In the genomic region with DNA sequence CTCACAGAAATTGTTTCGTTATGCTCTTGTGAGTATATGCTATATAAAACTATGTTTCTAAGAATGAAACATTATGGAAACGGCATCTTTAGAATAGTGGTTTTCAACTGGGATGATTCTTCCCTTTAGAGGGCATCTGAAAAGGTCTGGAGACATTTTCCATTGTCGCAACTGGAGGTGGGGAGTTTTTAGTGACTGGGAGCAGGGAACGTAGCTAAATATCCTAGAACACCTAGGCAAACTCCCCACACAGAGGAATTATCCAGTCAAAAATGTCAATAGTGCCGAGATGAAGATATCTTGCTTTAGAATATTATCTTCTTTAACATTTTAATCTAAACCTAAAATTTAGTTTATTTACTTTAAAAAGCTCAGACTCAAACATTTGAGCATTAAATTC, we compare ENCODE assay signal across 28 cellular contexts.
"Had no signal": no experiment of that assay in that cellular context is flagged by ENCODE, and none has a peak within 500 bp of the region (broad histone marks: within the 10 kb centered on the region; RNA-seq: fewer than 3 reads in every experiment).

No MANE protein-coding gene starts in this region.

- FAIRE-seq: colon, endometrium, endothelial cell of umbilical vein, frontal cortex had no signal

- H3K9me3 ChIP-seq: colonic mucosa, esophagus muscularis mucosa, esophagus squamous epithelium, gastrocnemius medialis, gastroesophageal sphincter, heart left ventricle had no signal

- H3K4me1 ChIP-seq: colonic mucosa, esophagus muscularis mucosa, esophagus squamous epithelium, foreskin keratinocyte, gastrocnemius medialis, gastroesophageal sphincter, heart left ventricle, heart right ventricle had no signal

- H3K27me3 ChIP-seq: colonic mucosa, dorsolateral prefrontal cortex, esophagus muscularis mucosa, esophagus squamous epithelium, foreskin keratinocyte, gastrocnemius medialis, gastroesophageal sphincter, heart left ventricle, heart right ventricle had no signal

- DNase-seq: colonic mucosa; cortex of kidney; dermis blood vessel endothelial cell; dorsolateral prefrontal cortex; effector CD4-positive, alpha-beta T cell; effector CD8-positive, alpha-beta T cell; effector memory CD4-positive, alpha-beta T cell; effector memory CD8-positive, alpha-beta T cell; endodermal cell; erythroblast; esophagus squamous epithelium; foreskin fibroblast; foreskin keratinocyte; foreskin melanocyte; gastrocnemius medialis; glutamatergic neuron; head of caudate nucleus; heart left ventricle; heart right ventricle had no signal

- H3K4me3 ChIP-seq: colonic mucosa, coronary artery, dorsolateral prefrontal cortex, esophagus muscularis mucosa, esophagus squamous epithelium, gastrocnemius medialis, gastroesophageal sphincter, heart left ventricle, heart right ventricle had no signal

- H3K27ac ChIP-seq: colonic mucosa, coronary artery, dorsolateral prefrontal cortex, epithelial cell of prostate, esophagus muscularis mucosa, esophagus squamous epithelium, foreskin keratinocyte, gastrocnemius medialis, gastroesophageal sphincter, heart left ventricle, heart right ventricle had no signal

- ATAC-seq: effector memory CD8-positive, alpha-beta T cell; esophagus mucosa; foreskin keratinocyte; gastrocnemius medialis; gastroesophageal sphincter; heart left ventricle; heart right ventricle had no signal

- H3K36me3 ChIP-seq: colonic mucosa, esophagus muscularis mucosa, esophagus squamous epithelium, gastrocnemius medialis, gastroesophageal sphincter, heart left ventricle, heart right ventricle had no signal
